Comparison of ENCODE assay signal across 11 cellular contexts in the genomic region with DNA sequence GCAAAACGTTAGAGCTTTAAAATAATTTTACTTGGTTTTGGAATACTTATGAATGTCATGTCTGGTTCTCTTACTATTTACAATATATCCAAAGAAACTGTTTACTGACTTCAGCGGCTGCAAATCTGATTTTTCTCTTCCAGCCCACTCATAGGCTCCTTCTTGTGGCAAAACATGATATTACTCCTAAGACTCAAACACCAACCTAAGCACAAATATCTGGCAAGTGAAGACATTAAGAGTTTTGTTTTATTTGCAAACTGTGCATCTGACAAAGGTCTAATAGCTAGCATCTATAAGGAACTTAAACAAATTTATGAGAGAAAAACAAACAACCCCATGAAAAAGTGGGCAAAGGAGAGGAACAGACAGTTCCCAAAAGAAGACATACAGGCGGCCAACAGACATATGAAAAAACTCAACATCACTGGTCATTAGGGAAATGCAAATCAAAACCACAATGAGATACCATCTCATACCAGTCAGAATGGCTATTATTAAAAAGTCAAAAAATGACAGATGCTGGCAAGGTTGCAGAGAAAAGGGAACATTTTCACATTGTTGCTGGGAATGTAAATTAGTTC.
DNase-seq lines count a peak whose midpoint lies in the region; ATAC-seq, FAIRE-seq and TF ChIP-seq lines count a peak whose summit lies in the region.
"Had no signal": no experiment of that assay in that cellular context is flagged by ENCODE, and none has a peak within 500 bp of the region (broad histone marks: within the 10 kb centered on the region; RNA-seq: fewer than 3 reads in every experiment).

No MANE protein-coding gene starts in this region.

- FAIRE-seq in A204.1 (lab: Jason Lieb, UNC) = peak; percentile 97

- H3K4me3 ChIP-seq in GM12865 (ENCODE audit: low read depth, low read length) = no peak overlapping the region
- H3K4me3 ChIP-seq in fibroblast of pulmonary artery (replicated peaks; ENCODE audit: low read depth, low read length) = no peak overlapping the region

- DNase-seq in GM12865 (ENCODE audit: low read depth) = peak; percentile 28
- peak; percentile 41 for DNase-seq in RPMI8226
- peak; percentile 40 for DNase-seq in fibroblast of pulmonary artery (ENCODE audit: low read depth)
- no peak for DNase-seq in D341Med (ENCODE audit: low spot score)
- DNase-seq in SW480 (ENCODE audit: low spot score) = no peak
- DNase-seq in GM10266 (ENCODE audit: extremely low spot score) = no peak
- DNase-seq: DMS153; effector memory CD8-positive, alpha-beta T cell had no signal

- peak; percentile 30 for TF ChIP-seq CTCF in GM12865 (IDR thresholded peaks at IDR 0.05; ENCODE audit: insufficient read depth, low read depth, low read length, missing control alignments)
- peak; percentile 50 for TF ChIP-seq CTCF in fibroblast of pulmonary artery (IDR thresholded peaks at IDR 0.05; ENCODE audit: low read length, missing control alignments)
- no peak for TF ChIP-seq CTCF in GM10266 (IDR thresholded peaks at IDR 0.05; ENCODE audit: control insufficient read depth, insufficient read depth, low read depth, missing control alignments)

- no peak for ATAC-seq in HG02973 (IDR thresholded peaks at IDR 0.05; ENCODE audit: unreplicated experiment)
- ATAC-seq: effector memory CD8-positive, alpha-beta T cell; Right ventricle myocardium inferior had no signal

Comparison
In these comparisons a context has a peak if more than half of its experiments do, and no peak if none do; other contexts are left out.
1. DNase-seq: peak in GM12865 (single experiment), RPMI8226 (single experiment) and fibroblast of pulmonary artery (single experiment); none in D341Med (single experiment), SW480 (single experiment) and GM10266 (single experiment).